Comparison of ENCODE assay signal across 8 cellular contexts in genomic region chr1:226569879-226570547, GRCh38. TPM values are rescaled to one million over a fixed set of nuclear protein-coding genes. Genes with fewer than 3 reads are reported as not detected.
DNase-seq lines count a peak whose midpoint lies in the region; ATAC-seq and TF ChIP-seq lines count a peak whose summit lies in the region.

No MANE protein-coding gene starts in this region.

- no peak for TF ChIP-seq CTCF in coronary artery (IDR thresholded peaks at IDR 0.05)
- TF ChIP-seq CTCF in lower lobe of right lung (IDR thresholded peaks at IDR 0.05), result no peak

- no peaks in the 10 kb centered on the region for H3K27me3 ChIP-seq in lower lobe of right lung (ENCODE audit: low read depth)

- peak; percentile 75 for ATAC-seq in stimulated activated effector memory CD8-positive, alpha-beta T cell treated with anti-CD3 and anti-CD28 coated beads, Interleukin-12 subunit alpha, Interleukin-12 subunit beta, amount 100 ng/mL, for 72 hours
- ATAC-seq in lower lobe of right lung (no peak), HG02763 (IDR thresholded peaks at IDR 0.05; ENCODE audit: unreplicated experiment) (no peak)

- H3K4me1 ChIP-seq in lower lobe of right lung, result no peaks in the 10 kb centered on the region

- no peaks in the 10 kb centered on the region for H3K9me3 ChIP-seq in lower lobe of right lung

- peak; percentile 62 for DNase-seq in activated CD4-positive, alpha-beta T cell treated with anti-CD3 and anti-CD28 coated beads, Interleukin-2, amount 10 ng/mL, durations not matched to agents 24 days and 14 days
- DNase-seq in activated CD4-positive, alpha-beta T cell treated with anti-CD3 and anti-CD28 coated beads, Interleukin-2, amount 50 U/mL, for 4 hours, result no peak
- peak; percentile 1 for DNase-seq in NCI-H146 treated with DMSO at 0.1 percent for 48 hours (lab: John Stamatoyannopoulos, UW; ENCODE audit: unreplicated experiment)
- DNase-seq in coronary artery (ENCODE audit: low spot score), result no peak
- peak in 1 of 2 donors; percentile 52 for DNase-seq in stimulated activated effector memory CD8-positive, alpha-beta T cell treated with anti-CD3 and anti-CD28 coated beads, Interleukin-12 subunit alpha, Interleukin-12 subunit beta, amount 100 ng/mL, for 72 hours (ENCODE audit: low spot score in 2 of 2)
- DNase-seq in NCI-H1417 treated with DMSO at 0.1 percent for 48 hours (lab: John Stamatoyannopoulos, UW), result no peak
- DNase-seq in lower lobe of right lung, result no peak

- no peaks in the 10 kb centered on the region for H3K4me1 Mint-ChIP-seq in activated CD4-positive, alpha-beta T cell treated with anti-CD3 and anti-CD28 coated beads, Interleukin-2, amount 10 ng/mL, durations not matched to agents 24 days and 14 days
- H3K4me1 Mint-ChIP-seq in stimulated activated effector memory CD8-positive, alpha-beta T cell treated with anti-CD3 and anti-CD28 coated beads, Interleukin-12 subunit alpha, Interleukin-12 subunit beta, amount 100 ng/mL, for 72 hours, result no peaks in the 10 kb centered on the region

- no peaks in the 10 kb centered on the region for H3K36me3 ChIP-seq in lower lobe of right lung

- H3K4me3 Mint-ChIP-seq in activated CD4-positive, alpha-beta T cell treated with anti-CD3 and anti-CD28 coated beads, Interleukin-2, amount 10 ng/mL, durations not matched to agents 24 days and 14 days, result no peak overlapping the region
- no peak overlapping the region for H3K4me3 Mint-ChIP-seq in stimulated activated effector memory CD8-positive, alpha-beta T cell treated with anti-CD3 and anti-CD28 coated beads, Interleukin-12 subunit alpha, Interleukin-12 subunit beta, amount 100 ng/mL, for 72 hours

- H3K36me3 Mint-ChIP-seq in activated CD4-positive, alpha-beta T cell treated with anti-CD3 and anti-CD28 coated beads, Interleukin-2, amount 10 ng/mL, durations not matched to agents 24 days and 14 days (ENCODE audit: low read depth), result no peaks in the 10 kb centered on the region
- no peaks in the 10 kb centered on the region for H3K36me3 Mint-ChIP-seq in stimulated activated effector memory CD8-positive, alpha-beta T cell treated with anti-CD3 and anti-CD28 coated beads, Interleukin-12 subunit alpha, Interleukin-12 subunit beta, amount 100 ng/mL, for 72 hours

- intact Hi-C loops in activated CD4-positive, alpha-beta T cell treated with anti-CD3 and anti-CD28 coated beads, Interleukin-2, amount 10 ng/mL, durations not matched to agents 24 days and 14 days (cut with micrococcal nuclease), result no loop called here
- intact Hi-C loops in lower lobe of right lung (cut with DNase I), result no loop called here

- H3K9me3 Mint-ChIP-seq in activated CD4-positive, alpha-beta T cell treated with anti-CD3 and anti-CD28 coated beads, Interleukin-2, amount 10 ng/mL, durations not matched to agents 24 days and 14 days, result no peaks in the 10 kb centered on the region
- H3K9me3 Mint-ChIP-seq in stimulated activated effector memory CD8-positive, alpha-beta T cell treated with anti-CD3 and anti-CD28 coated beads, Interleukin-12 subunit alpha, Interleukin-12 subunit beta, amount 100 ng/mL, for 72 hours, result no peaks in the 10 kb centered on the region

- H3K27ac Mint-ChIP-seq in activated CD4-positive, alpha-beta T cell treated with anti-CD3 and anti-CD28 coated beads, Interleukin-2, amount 10 ng/mL, durations not matched to agents 24 days and 14 days, result no peak overlapping the region
- no peak overlapping the region for H3K27ac Mint-ChIP-seq in stimulated activated effector memory CD8-positive, alpha-beta T cell treated with anti-CD3 and anti-CD28 coated beads, Interleukin-12 subunit alpha, Interleukin-12 subunit beta, amount 100 ng/mL, for 72 hours

- peak overlapping the region; percentile 4 to 46 for H3K27ac ChIP-seq in coronary artery
- no peak overlapping the region for H3K27ac ChIP-seq in lower lobe of right lung

- H3K27me3 Mint-ChIP-seq in activated CD4-positive, alpha-beta T cell treated with anti-CD3 and anti-CD28 coated beads, Interleukin-2, amount 10 ng/mL, durations not matched to agents 24 days and 14 days, result peaks cover 4% of the 10 kb centered on the region

- no peak overlapping the region for H3K4me3 ChIP-seq in coronary artery
- H3K4me3 ChIP-seq in lower lobe of right lung, result no peak overlapping the region

RNA-seq across cellular contexts. Expression of gene STUM, which starts 21.4 kb away (rescaled TPM):
- not detected in 2 replicates for total RNA-seq in activated CD4-positive, alpha-beta T cell treated with anti-CD3 and anti-CD28 coated beads, Interleukin-2, amount 10 ng/mL, durations not matched to agents 24 days and 14 days
- total RNA-seq in lower lobe of right lung, result 0.83 TPM

Comparison
In these comparisons a context has a peak if more than half of its experiments do, and no peak if none do; other contexts are left out.
1. DNase-seq: peak in activated CD4-positive, alpha-beta T cell treated with anti-CD3 and anti-CD28 coated beads, Interleukin-2, amount 10 ng/mL, durations not matched to agents 24 days and 14 days (single experiment) and NCI-H146 treated with DMSO at 0.1 percent for 48 hours (single experiment); none in activated CD4-positive, alpha-beta T cell treated with anti-CD3 and anti-CD28 coated beads, Interleukin-2, amount 50 U/mL, for 4 hours (0 of 2), coronary artery (single experiment), NCI-H1417 treated with DMSO at 0.1 percent for 48 hours (single experiment) and lower lobe of right lung (single experiment).